Comparison of ENCODE assay signal across 10 cellular contexts in the genomic region with DNA sequence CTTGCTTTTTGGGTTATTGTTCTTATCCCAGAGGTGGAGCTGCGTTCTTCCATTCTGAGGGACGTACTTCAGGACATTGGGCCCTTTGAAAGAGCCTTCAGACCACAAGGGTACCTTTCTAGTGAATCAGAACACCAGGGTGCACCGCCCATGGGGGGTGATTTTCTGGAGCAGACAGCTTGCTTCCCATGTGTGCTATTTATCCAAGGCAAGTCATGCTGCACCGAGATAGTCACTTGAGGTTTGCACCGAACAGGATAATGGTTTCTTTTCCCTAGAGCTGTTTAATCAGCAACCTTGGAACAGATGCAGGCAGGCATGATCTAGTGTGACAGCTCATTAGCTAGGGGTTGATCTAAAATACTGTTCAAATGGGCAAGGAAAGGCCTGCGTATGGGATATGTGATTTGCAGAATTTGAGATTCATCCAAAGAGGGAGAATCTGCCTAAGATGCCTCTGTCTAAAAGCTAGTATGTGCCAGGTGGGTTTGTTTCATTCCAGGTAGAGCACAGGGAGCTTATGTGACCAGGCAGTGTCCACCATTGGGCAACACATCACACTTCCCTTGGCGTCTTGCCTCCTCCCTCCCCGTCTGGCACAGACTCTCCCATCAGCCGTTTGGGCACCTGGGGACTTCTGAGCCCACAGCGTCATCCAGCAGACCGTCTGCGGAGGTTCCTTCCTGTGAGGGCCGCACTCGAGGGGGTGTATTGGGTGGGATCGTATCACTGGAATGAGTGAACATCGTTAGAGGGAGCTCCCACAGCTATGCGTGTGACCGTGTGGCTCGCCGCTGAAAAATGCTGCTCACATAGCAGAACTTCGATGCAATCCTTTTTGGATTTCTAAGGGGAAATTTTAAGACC. TPM values are rescaled to one million over a fixed set of nuclear protein-coding genes. Genes with fewer than 3 reads are reported as not detected.
DNase-seq lines count a peak whose midpoint lies in the region; ATAC-seq, FAIRE-seq and TF ChIP-seq lines count a peak whose summit lies in the region.
"Had no signal": no experiment of that assay in that cellular context is flagged by ENCODE, and none has a peak within 500 bp of the region (broad histone marks: within the 10 kb centered on the region; RNA-seq: fewer than 3 reads in every experiment).

No MANE protein-coding gene starts in this region.

- peaks cover 79% of the 10 kb centered on the region for H3K36me3 Mint-ChIP-seq in nephron (ENCODE audit: low read depth)

- peak; percentile 91 for FAIRE-seq in RCC 7860 (lab: Jason Lieb, UNC)

- in situ Hi-C loops in ACHN (cut with HindIII; ENCODE audit: low pct_ligation_motif_present, low pct_unique_long_range_greater_than_20kb, low sequenced_read_pairs): no loop called here

- no peak overlapping the region for H3K4me3 ChIP-seq in epithelial cell of proximal tubule (ENCODE audit: low read depth, low read length)

- no peaks in the 10 kb centered on the region for H3K9me3 Mint-ChIP-seq in nephron

- H3K4me3 Mint-ChIP-seq in nephron: peak overlapping the region in 1 of 3 experiments; percentile 40

- peak; percentile 84 for DNase-seq in ACHN
- DNase-seq in RCC 7860 (ENCODE audit: low spot score): peak; percentile 92
- DNase-seq in epithelial cell of proximal tubule (ENCODE audit: low read depth): peak; percentile 70
- DNase-seq in SIG-M5 (lab: John Stamatoyannopoulos, UW): no peak
- no peak for DNase-seq in MV-4-11 (lab: John Stamatoyannopoulos, UW)
- DNase-seq in NCI-H748 (lab: John Stamatoyannopoulos, UW; ENCODE audit: unreplicated experiment): no peak
- DNase-seq: NCI-H748 treated with DMSO at 0.1 percent for 48 hours had no signal

- ATAC-seq in HG03175 (IDR thresholded peaks at IDR 0.05; ENCODE audit: unreplicated experiment): no peak

- H3K4me1 Mint-ChIP-seq in nephron: peaks cover 55% of the 10 kb centered on the region

- peak overlapping the region; percentile 30 to 78 (median 67) for H3K27ac Mint-ChIP-seq in nephron

- no peaks in the 10 kb centered on the region for H3K27me3 Mint-ChIP-seq in nephron (ENCODE audit: low read depth)

- TF ChIP-seq CTCF in epithelial cell of proximal tubule (conservative IDR thresholded peaks at IDR 0.05; ENCODE audit: low read depth, low read length): no peak
- no peak for TF ChIP-seq CTCF in nephron (IDR thresholded peaks at IDR 0.05; ENCODE audit: unreplicated experiment in 3 of 3)

RNA-seq across cellular contexts. Expression of a gene that starts 23.0 kb away (rescaled TPM):
- total RNA-seq in epithelial cell of proximal tubule: 31.2 and 45.4 TPM in 2 replicates

RNA-seq across cellular contexts. Expression of a gene that starts 38.5 kb away (rescaled TPM):
- not detected in 2 replicates for total RNA-seq in epithelial cell of proximal tubule
- total RNA-seq: activated CD8-positive, alpha-beta memory T cell treated with anti-CD3 and anti-CD28 coated beads for 36 hours had no signal

Comparison
In these comparisons a context has a peak if more than half of its experiments do, and no peak if none do; other contexts are left out.
1. DNase-seq: peak in ACHN (single experiment), RCC 7860 (single experiment) and epithelial cell of proximal tubule (single experiment); none in SIG-M5 (single experiment), MV-4-11 (single experiment) and NCI-H748 (single experiment).